Comparison of ENCODE assay signal across 8 cellular contexts in genomic region chr11:128859563-128860441, GRCh38. TPM values are rescaled to one million over a fixed set of nuclear protein-coding genes. Genes with fewer than 3 reads are reported as not detected.
A peak's percentile ranks its signal among the peaks of the same experiment; 100 is the strongest.
DNase-seq lines count a peak whose midpoint lies in the region; ATAC-seq and TF ChIP-seq lines count a peak whose summit lies in the region.

No MANE protein-coding gene starts in this region.

- TF ChIP-seq RAD21 in neural cell (conservative IDR thresholded peaks at IDR 0.05) = no peak

- no peak overlapping the region for H3K4me2 ChIP-seq in neural cell (ENCODE audit: low read length)

- in situ Hi-C loops in GM13977 (cut with MboI; ENCODE audit: low pct_unique_long_range_greater_than_20kb, low sequenced_read_pairs, unreplicated experiment) = loop anchor here (10.0 kb wide), 1 partner anchor 685 kb away; no protein-coding TSS in a partner anchor

- no peaks in the 10 kb centered on the region for H3K79me2 ChIP-seq in neural cell (replicated peaks; ENCODE audit: insufficient read depth, low read length)

- no peaks in the 10 kb centered on the region for H3K27me3 Mint-ChIP-seq in stimulated activated naive CD8-positive, alpha-beta T cell treated with anti-CD3 and anti-CD28 coated beads, Interleukin-15, amount 100 ng/mL, for 72 hours

- ATAC-seq in HG02571 (IDR thresholded peaks at IDR 0.05; ENCODE audit: unreplicated experiment) = peak; percentile 81
- peak; percentile 81 for ATAC-seq in stimulated activated naive CD8-positive, alpha-beta T cell treated with anti-CD3 and anti-CD28 coated beads, Interleukin-15, amount 100 ng/mL, for 72 hours

- DNase-seq in GM13977 (ENCODE audit: low spot score) (peak; percentile 83), NCI-H1092 (lab: John Stamatoyannopoulos, UW) (peak; percentile 50), epithelial cell of proximal tubule (ENCODE audit: low read depth) (no peak), A172 (ENCODE audit: low spot score) (no peak)
- DNase-seq in activated CD8-positive, alpha-beta memory T cell treated with anti-CD3 and anti-CD28 coated beads for 1 hour (ENCODE audit: extremely low read depth in 1 of 2, low read depth in 1 of 2) = peak; percentile 11 to 65
- DNase-seq in stimulated activated naive CD8-positive, alpha-beta T cell treated with anti-CD3 and anti-CD28 coated beads, Interleukin-15, amount 100 ng/mL, for 72 hours = peak; percentile 81 to 82

- TF ChIP-seq CTCF in GM13977 (IDR thresholded peaks at IDR 0.05; ENCODE audit: extremely low read depth, insufficient read depth, missing control alignments) (peak; percentile 98), epithelial cell of proximal tubule (conservative IDR thresholded peaks at IDR 0.05; ENCODE audit: low read depth, low read length) (peak; percentile 95), neural cell (IDR thresholded peaks at IDR 0.05; ENCODE audit: poor library complexity, severe bottlenecking) (peak; percentile 50)

- H3K27ac Mint-ChIP-seq in stimulated activated naive CD8-positive, alpha-beta T cell treated with anti-CD3 and anti-CD28 coated beads, Interleukin-15, amount 100 ng/mL, for 72 hours = no peak overlapping the region

- no peak overlapping the region for H3K27ac ChIP-seq in neural cell (ENCODE audit: low read length)

- no peaks in the 10 kb centered on the region for H3K27me3 ChIP-seq in neural cell (ENCODE audit: insufficient read depth, low read depth, low read length)

- H2AFZ ChIP-seq in neural cell (ENCODE audit: low read depth, low read length) = no peak overlapping the region

- H3K9me3 ChIP-seq in neural cell (ENCODE audit: low read length) = no peaks in the 10 kb centered on the region

- H3K4me3 ChIP-seq in epithelial cell of proximal tubule (ENCODE audit: low read depth, low read length) (no peak overlapping the region), neural cell (ENCODE audit: low read length) (no peak overlapping the region)

- H3K4me1 Mint-ChIP-seq in stimulated activated naive CD8-positive, alpha-beta T cell treated with anti-CD3 and anti-CD28 coated beads, Interleukin-15, amount 100 ng/mL, for 72 hours = peaks cover 10% of the 10 kb centered on the region

- H3K9me2 ChIP-seq in neural cell (ENCODE audit: insufficient read depth, low read length) = no peaks in the 10 kb centered on the region

- no peaks in the 10 kb centered on the region for H3K9me3 Mint-ChIP-seq in stimulated activated naive CD8-positive, alpha-beta T cell treated with anti-CD3 and anti-CD28 coated beads, Interleukin-15, amount 100 ng/mL, for 72 hours

- H4K20me1 ChIP-seq in neural cell (ENCODE audit: insufficient read depth) = no peaks in the 10 kb centered on the region

- no peaks in the 10 kb centered on the region for H3F3A ChIP-seq in neural cell (ENCODE audit: insufficient read depth, low read length, poor library complexity, severe bottlenecking)

- no peak overlapping the region for H3K9ac ChIP-seq in neural cell (ENCODE audit: low read length)

- H3K36me3 ChIP-seq in neural cell (ENCODE audit: insufficient read depth, low read length) = no peaks in the 10 kb centered on the region

- H3K4me3 Mint-ChIP-seq in stimulated activated naive CD8-positive, alpha-beta T cell treated with anti-CD3 and anti-CD28 coated beads, Interleukin-15, amount 100 ng/mL, for 72 hours = peak overlapping the region in 1 of 2 donors; percentile 21

- no peak for TF ChIP-seq EP300 in neural cell (conservative IDR thresholded peaks at IDR 0.05; ENCODE audit: poor library complexity, severe bottlenecking)

TF ChIP-seq in neural cell, 6 proteins besides CTCF, POLR2A, EP300 and RAD21:
- TF ChIP-seq SMC3 (conservative IDR thresholded peaks at IDR 0.05; ENCODE audit: poor library complexity) = peak; percentile 25
- TF ChIP-seq TAF1 (IDR thresholded peaks at IDR 0.05; ENCODE audit: low read depth) = no peak
TF ChIP-seq in neural cell: peak in this region for 1.

RNA-seq across cellular contexts. Expression of gene KCNJ1, which starts 7.3 kb away (rescaled TPM):
- total RNA-seq in epithelial cell of proximal tubule = not detected in 2 replicates
- 0.22 and 0.40 TPM in 2 replicates for polyA plus RNA-seq in neural cell
- not detected in 2 replicates for polyA minus RNA-seq in neural cell
- not detected in 2 replicates for total RNA-seq in A172 (2014; rRNA removed; shearing (Covaris generic))

RNA-seq across cellular contexts. Expression of gene KCNJ5, which starts 31.4 kb away (rescaled TPM):
- 0.22 and 0.23 TPM in 2 replicates for total RNA-seq in epithelial cell of proximal tubule
- 0.34 and 1.1 TPM in 2 replicates for polyA plus RNA-seq in neural cell
- polyA minus RNA-seq in neural cell = 0.69 and 1.2 TPM in 2 replicates
- 0.21 and 0.46 TPM in 2 replicates for total RNA-seq in A172 (2014; rRNA removed; shearing (Covaris generic))

Comparison
In these comparisons a context has a peak if more than half of its experiments do, and no peak if none do; other contexts are left out.
1. DNase-seq: peak in GM13977 (single experiment), NCI-H1092 (single experiment), activated CD8-positive, alpha-beta memory T cell treated with anti-CD3 and anti-CD28 coated beads for 1 hour (2 of 2) and stimulated activated naive CD8-positive, alpha-beta T cell treated with anti-CD3 and anti-CD28 coated beads, Interleukin-15, amount 100 ng/mL, for 72 hours (2 of 2); none in epithelial cell of proximal tubule (single experiment) and A172 (single experiment).
2. Peak in every context shown above with its lines, with median percentiles within 50 percentile points of each other: CTCF ChIP-seq.